23 cellular contexts compared by ENCODE assay signal in genomic region chr1:14954210-14954609, GRCh38.
DNase-seq lines count a peak whose midpoint lies in the region; ATAC-seq and TF ChIP-seq lines count a peak whose summit lies in the region.
"Had no signal": no experiment of that assay in that cellular context is flagged by ENCODE, and none has a peak within 500 bp of the region (broad histone marks: within the 10 kb centered on the region; RNA-seq: fewer than 3 reads in every experiment).

No MANE protein-coding gene starts in this region.

- H3K27ac Mint-ChIP-seq in HFFc6 = peak overlapping the region; percentile 74
- H3K27ac Mint-ChIP-seq: activated CD8-positive, alpha-beta T cell treated with anti-CD3 and anti-CD28 coated beads for 36 hours; B cell had no signal

- no peak overlapping the region for H3K4me3 ChIP-seq in fibroblast of mammary gland (ENCODE audit: control insufficient read depth, low read depth, low read length)
- H3K4me3 ChIP-seq: heart left ventricle, K562, PC-9, SJSA1, tibial nerve had no signal

- no peak for TF ChIP-seq CTCF in HFFc6 (IDR thresholded peaks at IDR 0.05)
- TF ChIP-seq CTCF in VCaP (conservative IDR thresholded peaks at IDR 0.05) = no peak
- no peak for TF ChIP-seq CTCF in fibroblast of mammary gland (conservative IDR thresholded peaks at IDR 0.05; ENCODE audit: control insufficient read depth, insufficient read depth, low read depth, low read length)

- no peak for TF ChIP-seq POLR2A in erythroblast (IDR thresholded peaks at IDR 0.05; ENCODE audit: low read length)

- DNase-seq in HFFc6 (peak; percentile 92), fibroblast of mammary gland (ENCODE audit: low read depth) (peak; percentile 25), dermis blood vessel endothelial cell (no peak), erythroblast (lab: John Stamatoyannopoulos, UW) (no peak)
- DNase-seq: activated CD4-positive, CD25-positive, alpha-beta regulatory T cell; activated CD8-positive, alpha-beta T cell treated with anti-CD3 and anti-CD28 coated beads for 36 hours; activated T-cell treated with anti-CD3 and anti-CD28 coated beads, Interleukin-2, amount 50 U/mL, for 1 hour; anterior cingulate cortex; central memory CD4-positive, alpha-beta T cell; heart left ventricle; NCI-H187 treated with DMSO at 0.1 percent for 48 hours; NCI-H345; nephron progenitor cell; stimulated activated CD4-positive, alpha-beta T cell treated with anti-CD3 and anti-CD28 coated beads, Interleukin-4, amount 100 ng/mL, for 24 hours; stimulated activated naive CD8-positive, alpha-beta T cell treated with anti-CD3 and anti-CD28 coated beads, Interleukin-15, amount 100 ng/mL, for 72 hours had no signal

- H3K27ac ChIP-seq in VCaP = 0 out of 2 replicates have a peak overlapping the region, but pooled peaks have one; percentile 62
- H3K27ac ChIP-seq: heart left ventricle, PC-9, SJSA1, tibial nerve had no signal

- H3K9me3 Mint-ChIP-seq in HFFc6 = no peaks in the 10 kb centered on the region
- H3K9me3 Mint-ChIP-seq: activated CD8-positive, alpha-beta T cell treated with anti-CD3 and anti-CD28 coated beads for 36 hours; stimulated activated naive CD8-positive, alpha-beta T cell treated with anti-CD3 and anti-CD28 coated beads, Interleukin-15, amount 100 ng/mL, for 72 hours had no signal

- H3K27me3 Mint-ChIP-seq in HFFc6 (ENCODE audit: insufficient read depth) = peaks cover 2% of the 10 kb centered on the region; the same call in 1 of the 2 replicates
- H3K27me3 Mint-ChIP-seq: activated CD8-positive, alpha-beta T cell treated with anti-CD3 and anti-CD28 coated beads for 36 hours; B cell; stimulated activated naive CD8-positive, alpha-beta T cell treated with anti-CD3 and anti-CD28 coated beads, Interleukin-15, amount 100 ng/mL, for 72 hours had no signal

- no peak overlapping the region for H3K4me3 Mint-ChIP-seq in HFFc6
- H3K4me3 Mint-ChIP-seq: activated CD8-positive, alpha-beta T cell treated with anti-CD3 and anti-CD28 coated beads for 36 hours; B cell; nephron progenitor cell; stimulated activated naive CD8-positive, alpha-beta T cell treated with anti-CD3 and anti-CD28 coated beads, Interleukin-15, amount 100 ng/mL, for 72 hours had no signal

- ATAC-seq in HG02852 (IDR thresholded peaks at IDR 0.05; ENCODE audit: unreplicated experiment) = no peak
- ATAC-seq in GM21619 (IDR thresholded peaks at IDR 0.05; ENCODE audit: unreplicated experiment) = no peak
- ATAC-seq: activated CD8-positive, alpha-beta T cell treated with anti-CD3 and anti-CD28 coated beads for 36 hours; heart left ventricle; K562; stimulated activated naive CD8-positive, alpha-beta T cell treated with anti-CD3 and anti-CD28 coated beads, Interleukin-15, amount 100 ng/mL, for 72 hours had no signal

- H3K36me3 Mint-ChIP-seq in HFFc6 (ENCODE audit: low read depth) = peaks cover 24% of the 10 kb centered on the region; the same call in 1 of the 2 replicates

- H3K4me1 Mint-ChIP-seq in HFFc6 (ENCODE audit: low read depth) = peaks cover 16% of the 10 kb centered on the region
- H3K4me1 Mint-ChIP-seq: B cell; stimulated activated naive CD8-positive, alpha-beta T cell treated with anti-CD3 and anti-CD28 coated beads, Interleukin-15, amount 100 ng/mL, for 72 hours had no signal

Comparison
In these comparisons a context has a peak if more than half of its experiments do, and no peak if none do; other contexts are left out.
1. DNase-seq: peak in HFFc6 (single experiment) and fibroblast of mammary gland (single experiment); none in dermis blood vessel endothelial cell (single experiment) and erythroblast (0 of 2).